Comparison of ENCODE assay signal across 22 cellular contexts in genomic region chr18:46392576-46392975, GRCh38.
DNase-seq lines count a peak whose midpoint lies in the region; FAIRE-seq and TF ChIP-seq lines count a peak whose summit lies in the region.
"Had no signal": no experiment of that assay in that cellular context is flagged by ENCODE, and none has a peak within 500 bp of the region (broad histone marks: within the 10 kb centered on the region; RNA-seq: fewer than 3 reads in every experiment).

No MANE protein-coding gene starts in this region.

- H3K36me3 Mint-ChIP-seq in neural progenitor cell = peaks cover 7% of the 10 kb centered on the region
- H3K36me3 Mint-ChIP-seq: CD8-positive, alpha-beta T cell had no signal

- H4K5ac ChIP-seq in H1 (ENCODE audit: insufficient read length, low read depth, low read length) = no peak overlapping the region

- no peak overlapping the region for H3K4me3 Mint-ChIP-seq in neural progenitor cell
- H3K4me3 Mint-ChIP-seq: B cell; CD4-positive, alpha-beta T cell; CD8-positive, alpha-beta T cell had no signal

- H3K4me3 ChIP-seq in BLaER1 treated with 17β-estradiol and CSF1 and Interleukin-3, amounts not matched to agents 10 nM and 100 nM = no peak overlapping the region
- H3K4me3 ChIP-seq in H1 (ENCODE audit: extremely low read depth in 1 of 4, insufficient read depth in 2 of 4, low read depth in 3 of 4, low read length in 4 of 4) = no peak overlapping the region
- H3K4me3 ChIP-seq in neural progenitor cell = no peak overlapping the region
- H3K4me3 ChIP-seq in tibial artery = no peak overlapping the region
- H3K4me3 ChIP-seq: A549, BLaER1 had no signal

- H3K56ac ChIP-seq in H1 (replicated peaks; ENCODE audit: insufficient read length, low read depth, low read length) = no peak overlapping the region

- no peak overlapping the region; a peak in 2 of 22 replicates for H3K9ac ChIP-seq in BLaER1 treated with 17β-estradiol and CSF1 and Interleukin-3, amounts not matched to agents 10 nM and 100 nM
- H3K9ac ChIP-seq in H1 (replicated peaks in 1 of 4; ENCODE audit: extremely low read depth in 1 of 4, low read depth in 3 of 4, low read length in 3 of 4) = no peak overlapping the region
- H3K9ac ChIP-seq in neural progenitor cell = no peak overlapping the region
- H3K9ac ChIP-seq: BLaER1 had no signal

- H3K4me1 ChIP-seq in BLaER1 treated with 17β-estradiol and CSF1 and Interleukin-3, amounts not matched to agents 10 nM and 100 nM = peaks cover 33 to 49% (median 42%) of the 10 kb centered on the region in 10 experiments
- H3K4me1 ChIP-seq in H1 (replicated peaks in 1 of 4; ENCODE audit: control insufficient read depth in 3 of 4, insufficient read depth in 4 of 4, low read length in 3 of 4) (no peaks in the 10 kb centered on the region), neural progenitor cell (peaks cover 3% of the 10 kb centered on the region), tibial artery (peaks cover 0 to 13% (median 10%) of the 10 kb centered on the region in 4 donors)
- H3K4me1 ChIP-seq: A549, Caco-2 had no signal

- H2AFZ ChIP-seq in H1 (ENCODE audit: low read length) (no peak overlapping the region), neural progenitor cell (replicated peaks) (no peak overlapping the region)

- TF ChIP-seq RAD21 in H1 (IDR thresholded peaks at IDR 0.05 in 1 of 2, conservative IDR thresholded peaks at IDR 0.05 in 1 of 2; ENCODE audit: low read depth in 2 of 2, low read length in 2 of 2) = no peak

- WGBS in H1 (ENCODE audit: extremely low coverage in 1 of 2, insufficient coverage in 1 of 2, insufficient read length in 1 of 2, insufficient replicate concordance in 2 of 2, low coverage in 1 of 2, low lambda C conversion rate in 2 of 2, missing lambda C conversion rate in 1 of 2), 2 experiments = 88% methylated on average over 9 of the region's 9 CpGs; no CpG with 5 or more reads in 1 of the 2 experiments

- no peak for TF ChIP-seq EP300 in H1 (IDR thresholded peaks at IDR 0.05; ENCODE audit: borderline replicate concordance in 1 of 2, low read depth in 2 of 2, low read length in 2 of 2)

- H3K4me1 Mint-ChIP-seq in neural progenitor cell = peaks cover 29% of the 10 kb centered on the region
- H3K4me1 Mint-ChIP-seq: B cell had no signal

- no peak for TF ChIP-seq POLR2A in H1 (IDR thresholded peaks at IDR 0.05; ENCODE audit: control extremely low read depth in 1 of 2, low read depth in 2 of 2, low read length in 2 of 2)

- H3K27ac ChIP-seq in BLaER1 treated with 17β-estradiol and CSF1 and Interleukin-3, amounts not matched to agents 10 nM and 100 nM = peak overlapping the region in 6 of 11 experiments; percentile 14 to 45 (median 30); a peak in 8 of 22 replicates
- H3K27ac ChIP-seq in RWPE1 = peak overlapping the region; percentile 5; the same call in 1 of the 2 replicates
- no peak overlapping the region for H3K27ac ChIP-seq in H1 (ENCODE audit: low read depth, low read length)
- no peak overlapping the region for H3K27ac ChIP-seq in neural progenitor cell
- H3K27ac ChIP-seq in tibial artery = no peak overlapping the region
- H3K27ac ChIP-seq: 22Rv1, A549, BLaER1, C4-2B had no signal

- H3K23ac ChIP-seq in H1 (ENCODE audit: insufficient read length) = no peak overlapping the region

- peak overlapping the region; percentile 74 for H3K27ac Mint-ChIP-seq in neural progenitor cell
- H3K27ac Mint-ChIP-seq: B cell; CD4-positive, alpha-beta T cell; CD8-positive, alpha-beta T cell had no signal

- H3K36me3 ChIP-seq in BLaER1 treated with 17β-estradiol and CSF1 and Interleukin-3, amounts not matched to agents 10 nM and 100 nM = peaks cover 0 to 62% (median 40%) of the 10 kb centered on the region in 11 experiments; a peak in 15 of 22 replicates
- H3K36me3 ChIP-seq in H1 (ENCODE audit: control insufficient read depth in 2 of 4, insufficient read depth in 4 of 4, low read length in 3 of 4) (no peaks in the 10 kb centered on the region; a peak in 1 of 8 replicates), neural progenitor cell (no peaks in the 10 kb centered on the region), tibial artery (no peaks in the 10 kb centered on the region)

- no peak for DNase-seq in RWPE1 (ENCODE audit: low spot score)
- DNase-seq in H1 (ENCODE audit: low read depth in 1 of 2, low spot score in 2 of 2) = no peak
- DNase-seq in neural progenitor cell (ENCODE audit: low spot score) = no peak
- DNase-seq in NCI-H1048 (lab: John Stamatoyannopoulos, UW) = no peak
- no peak for DNase-seq in superior temporal gyrus (ENCODE audit: extremely low spot score)
- DNase-seq in tibial artery = no peak
- no peak for DNase-seq in NCI-H2107 treated with DMSO at 0.1 percent for 48 hours (lab: John Stamatoyannopoulos, UW; ENCODE audit: unreplicated experiment)
- DNase-seq: AML-193; Calu3; CD4-positive, alpha-beta T cell; CD8-positive, alpha-beta T cell; DMS79 treated with DMSO at 0.1 percent for 48 hours; GF-D8 had no signal

- H2BK20ac ChIP-seq in H1 (ENCODE audit: low read length) = no peak overlapping the region

- peaks cover 0 to 80% (median 38%) of the 10 kb centered on the region in 11 experiments; a peak in 16 of 22 replicates for H4K20me1 ChIP-seq in BLaER1 treated with 17β-estradiol and CSF1 and Interleukin-3, amounts not matched to agents 10 nM and 100 nM
- peaks cover 0 to 9% of the 10 kb centered on the region in 2 experiments for H4K20me1 ChIP-seq in H1 (replicated peaks in 1 of 2; ENCODE audit: control insufficient read depth in 1 of 2, insufficient read depth in 2 of 2, low read length in 2 of 2)
- H4K20me1 ChIP-seq in neural progenitor cell (ENCODE audit: low read depth) = peaks cover 47% of the 10 kb centered on the region

- H3K18ac ChIP-seq in H1 (ENCODE audit: extremely low read depth, low read length) = no peak overlapping the region

- H3K27me3 ChIP-seq in BLaER1 treated with 17β-estradiol and CSF1 and Interleukin-3, amounts not matched to agents 10 nM and 100 nM = no peaks in the 10 kb centered on the region
- no peaks in the 10 kb centered on the region; a peak in 1 of 7 replicates for H3K27me3 ChIP-seq in H1 (replicated peaks in 1 of 4; ENCODE audit: control insufficient read depth in 3 of 4, extremely low read depth in 1 of 4, insufficient read depth in 3 of 4, low read length in 3 of 4)
- H3K27me3 ChIP-seq in neural progenitor cell = no peaks in the 10 kb centered on the region
- H3K27me3 ChIP-seq in tibial artery = no peaks in the 10 kb centered on the region
- H3K27me3 ChIP-seq: BLaER1 had no signal

- no peak overlapping the region for H3K14ac ChIP-seq in H1 (ENCODE audit: insufficient read length)

- no peaks in the 10 kb centered on the region for H3F3A ChIP-seq in neural progenitor cell (ENCODE audit: low read depth)

- H3K9me3 Mint-ChIP-seq in neural progenitor cell = no peaks in the 10 kb centered on the region
- H3K9me3 Mint-ChIP-seq: CD4-positive, alpha-beta T cell; CD8-positive, alpha-beta T cell had no signal

- TF ChIP-seq CTCF in RWPE1 (conservative IDR thresholded peaks at IDR 0.05; ENCODE audit: low read depth) (no peak), H1 (IDR thresholded peaks at IDR 0.05; ENCODE audit: control extremely low read depth in 1 of 3, insufficient read depth in 1 of 3, low read depth in 1 of 3, low read length in 3 of 3) (no peak), neural progenitor cell (IDR thresholded peaks at IDR 0.05) (no peak), tibial artery (IDR thresholded peaks at IDR 0.05) (no peak)

- FAIRE-seq in H1 (lab: Jason Lieb, UNC) = no peak
- FAIRE-seq: A549, G401.6, GM19239 had no signal

- no peak overlapping the region for H2BK120ac ChIP-seq in H1 (replicated peaks; ENCODE audit: low read depth, low read length)

- H4K8ac ChIP-seq in H1 (ENCODE audit: extremely low read depth, insufficient read depth, low read length) = no peak overlapping the region

- POLR2A ChIA-PET in RWPE1 (lab: Yijun Ruan, JAX; ENCODE audit: low non-redundant PET) = no interaction called here
- POLR2A ChIA-PET in H1 (lab: Charles Lee; ENCODE audit: partially characterized antibody) = interaction anchor here (1.2 kb wide), 1 partner anchor 90 kb away, joined by 3 read pairs; no protein-coding TSS in a partner anchor

- CTCF ChIA-PET in RWPE1 (lab: Yijun Ruan, JAX) = no interaction called here
- CTCF ChIA-PET in H1 (lab: Charles Lee; ENCODE audit: partially characterized antibody) = interaction anchor here (0.7 to 7.3 kb wide), 41 partner anchors 8 to 392 kb away, joined by 3 to 150 read pairs (median 5); no protein-coding TSS in a partner anchor

- H3K79me2 ChIP-seq in H1 (ENCODE audit: control insufficient read depth in 1 of 2, insufficient read depth in 2 of 2, low read length in 2 of 2) = peaks cover 0 to 3% of the 10 kb centered on the region in 2 experiments; a peak in 1 of 4 replicates
- no peaks in the 10 kb centered on the region for H3K79me2 ChIP-seq in neural progenitor cell (ENCODE audit: low read depth)

- H4K91ac ChIP-seq in H1 (replicated peaks; ENCODE audit: insufficient read length, low read length) = no peak overlapping the region

- no peak overlapping the region; the same call in 1 of the 2 replicates for H2BK12ac ChIP-seq in H1 (ENCODE audit: low read depth, low read length)

- peaks cover 7% of the 10 kb centered on the region; the same call in 1 of the 2 replicates for H3K23me2 ChIP-seq in H1 (ENCODE audit: low read depth, low read length)

- H3K4me2 ChIP-seq in BLaER1 treated with 17β-estradiol and CSF1 and Interleukin-3, amounts not matched to agents 10 nM and 100 nM = peak overlapping the region in 9 of 11 experiments; percentile 5 to 64 (median 57); a peak in 14 of 22 replicates
- H3K4me2 ChIP-seq in H1 (ENCODE audit: insufficient read depth in 1 of 2, low read depth in 2 of 2, low read length in 2 of 2) = no peak overlapping the region
- no peak overlapping the region for H3K4me2 ChIP-seq in neural progenitor cell
- H3K4me2 ChIP-seq: A549 had no signal

- H2BK15ac ChIP-seq in H1 (ENCODE audit: low read length) = peak overlapping the region; percentile 8; the same call in 1 of the 2 replicates

- 0 out of 2 replicates have a peak overlapping the region, but pooled peaks have one; percentile 9 for H2AK5ac ChIP-seq in H1 (ENCODE audit: low read depth, low read length)

- no peaks in the 10 kb centered on the region for H3K9me3 ChIP-seq in BLaER1 treated with 17β-estradiol and CSF1 and Interleukin-3, amounts not matched to agents 10 nM and 100 nM (replicated peaks in 1 of 11)
- H3K9me3 ChIP-seq in H1 (ENCODE audit: insufficient read depth in 2 of 2, low read depth in 1 of 2, low read length in 1 of 2) = no peaks in the 10 kb centered on the region
- no peaks in the 10 kb centered on the region for H3K9me3 ChIP-seq in neural progenitor cell (ENCODE audit: low read depth)
- H3K9me3 ChIP-seq in tibial artery = no peaks in the 10 kb centered on the region
- H3K9me3 ChIP-seq: A549, BLaER1, Caco-2 had no signal

- H3K27me3 Mint-ChIP-seq in neural progenitor cell (ENCODE audit: insufficient read depth, low read depth) = peaks cover 4% of the 10 kb centered on the region
- H3K27me3 Mint-ChIP-seq: B cell; CD4-positive, alpha-beta T cell had no signal

- peaks cover under 1% of the 10 kb centered on the region; the same call in 1 of the 2 replicates for H3K79me1 ChIP-seq in H1 (ENCODE audit: low read depth, low read length)

- no peak overlapping the region for H2BK5ac ChIP-seq in H1 (ENCODE audit: low read depth, low read length)

- intact Hi-C loops in tibial artery (cut with DNase I; ENCODE audit: low total_unique reads) = loop anchor here (10.0 kb wide), 1 partner anchor 228 kb away; no protein-coding TSS in a partner anchor

- H3K4ac ChIP-seq in H1 (replicated peaks; ENCODE audit: insufficient read length, low read depth, low read length) = no peak overlapping the region

Comparison
In these comparisons a context has a peak if more than half of its experiments do, and no peak if none do; other contexts are left out.
1. H3K27ac ChIP-seq: peak in BLaER1 treated with 17β-estradiol and CSF1 and Interleukin-3, amounts not matched to agents 10 nM and 100 nM (6 of 11) and RWPE1 (single experiment); none in H1 (single experiment), neural progenitor cell (single experiment) and tibial artery (0 of 2).
2. H3K4me2 ChIP-seq: peak in BLaER1 treated with 17β-estradiol and CSF1 and Interleukin-3, amounts not matched to agents 10 nM and 100 nM (9 of 11); none in H1 (0 of 2) and neural progenitor cell (single experiment).